Comparison of ENCODE assay signal across 11 cellular contexts in genomic region chr7:44727346-44728262, GRCh38. TPM values are rescaled to one million over a fixed set of nuclear protein-coding genes. Genes with fewer than 3 reads are reported as not detected.
DNase-seq lines count a peak whose midpoint lies in the region; ATAC-seq, FAIRE-seq and TF ChIP-seq lines count a peak whose summit lies in the region.
"Had no signal": no experiment of that assay in that cellular context is flagged by ENCODE, and none has a peak within 500 bp of the region (broad histone marks: within the 10 kb centered on the region; RNA-seq: fewer than 3 reads in every experiment).

No MANE protein-coding gene starts in this region.

- H3K4me3 ChIP-seq in K562: no peak overlapping the region
- no peak overlapping the region for H3K4me3 ChIP-seq in neural progenitor cell

- no peak for TF ChIP-seq RAD21 in K562 (CRISPR knock-in tag; conservative IDR thresholded peaks at IDR 0.05 in 1 of 2, IDR thresholded peaks at IDR 0.05 in 1 of 2)

- DNase-seq in AG08395 (ENCODE audit: low spot score): peak; percentile 61
- DNase-seq in HS-5 (ENCODE audit: low read depth): peak; percentile 89
- peak in 2 of 4 experiments; percentile 12 to 33 for DNase-seq in K562 (ENCODE audit: extremely low read depth in 1 of 4, low spot score in 3 of 4)
- DNase-seq in left lobe of liver (ENCODE audit: low spot score): no peak
- DNase-seq in stimulated activated effector memory CD8-positive, alpha-beta T cell treated with anti-CD3 and anti-CD28 coated beads, Interleukin-12 subunit alpha, Interleukin-12 subunit beta, amount 100 ng/mL, for 72 hours (ENCODE audit: low spot score in 2 of 2): no peak
- no peak for DNase-seq in activated effector memory CD4-positive, alpha-beta T cell treated with anti-CD3 and anti-CD28 coated beads, Interleukin-2, amount 50 U/mL, for 16 hours
- no peak for DNase-seq in neural progenitor cell (ENCODE audit: low spot score)
- DNase-seq: activated T-cell treated with anti-CD3 and anti-CD28 coated beads, Interleukin-2, amount 50 U/mL, for 4 hours; naive thymus-derived CD8-positive, alpha-beta T cell; NCI-H146 had no signal

- H3K27me3 Mint-ChIP-seq in neural progenitor cell (ENCODE audit: insufficient read depth, low read depth): peaks cover 7% of the 10 kb centered on the region

- H3F3A ChIP-seq in neural progenitor cell (ENCODE audit: low read depth): no peaks in the 10 kb centered on the region

- in situ Hi-C loops in K562 (cut with MboI): no loop called here

- H3K4me1 ChIP-seq in K562 (replicated peaks in 1 of 2; ENCODE audit: control insufficient read depth in 2 of 2, insufficient read depth in 2 of 2, low read length in 2 of 2) (peaks cover 0 to 15% of the 10 kb centered on the region in 2 experiments; a peak in 4 of 5 replicates), neural progenitor cell (no peaks in the 10 kb centered on the region)

- no peaks in the 10 kb centered on the region for H3K79me2 ChIP-seq in K562 (ENCODE audit: control insufficient read depth, insufficient read depth, low read length)
- no peaks in the 10 kb centered on the region for H3K79me2 ChIP-seq in neural progenitor cell (ENCODE audit: low read depth)

- no peak overlapping the region for H3K27ac Mint-ChIP-seq in stimulated activated effector memory CD8-positive, alpha-beta T cell treated with anti-CD3 and anti-CD28 coated beads, Interleukin-12 subunit alpha, Interleukin-12 subunit beta, amount 100 ng/mL, for 72 hours
- H3K27ac Mint-ChIP-seq in neural progenitor cell: no peak overlapping the region

- H3K27ac ChIP-seq in K562 (ENCODE audit: extremely low read depth, low read depth, low read length) (no peak overlapping the region), neural progenitor cell (no peak overlapping the region)

- peak; percentile 37 for FAIRE-seq in K562 (lab: Jason Lieb, UNC)

- no peaks in the 10 kb centered on the region for H3K9me3 Mint-ChIP-seq in stimulated activated effector memory CD8-positive, alpha-beta T cell treated with anti-CD3 and anti-CD28 coated beads, Interleukin-12 subunit alpha, Interleukin-12 subunit beta, amount 100 ng/mL, for 72 hours
- peaks cover 3% of the 10 kb centered on the region for H3K9me3 Mint-ChIP-seq in neural progenitor cell
- H3K9me3 Mint-ChIP-seq: activated T-cell treated with anti-CD3 and anti-CD28 coated beads, Interleukin-2, amount 50 U/mL, for 4 hours; naive thymus-derived CD8-positive, alpha-beta T cell had no signal

- TF ChIP-seq CTCF in K562 (IDR thresholded peaks at IDR 0.05 in 2 of 3, conservative IDR thresholded peaks at IDR 0.05 in 1 of 3; ENCODE audit: insufficient read depth in 2 of 3, low read depth in 1 of 3, low read length in 3 of 3): no peak
- TF ChIP-seq CTCF in neural progenitor cell (IDR thresholded peaks at IDR 0.05): no peak

- intact Hi-C loops in K562 (cut with micrococcal nuclease): no loop called here

- H3K4me1 Mint-ChIP-seq in stimulated activated effector memory CD8-positive, alpha-beta T cell treated with anti-CD3 and anti-CD28 coated beads, Interleukin-12 subunit alpha, Interleukin-12 subunit beta, amount 100 ng/mL, for 72 hours: no peaks in the 10 kb centered on the region
- H3K4me1 Mint-ChIP-seq in neural progenitor cell: no peaks in the 10 kb centered on the region

- H4K20me1 ChIP-seq in K562 (replicated peaks; ENCODE audit: control insufficient read depth, insufficient read depth, low read length) (no peaks in the 10 kb centered on the region), neural progenitor cell (ENCODE audit: low read depth) (no peaks in the 10 kb centered on the region)

- POLR2A ChIA-PET in K562 (lab: Yijun Ruan, JAX): no interaction called here

- no peak overlapping the region for H3K4me3 Mint-ChIP-seq in stimulated activated effector memory CD8-positive, alpha-beta T cell treated with anti-CD3 and anti-CD28 coated beads, Interleukin-12 subunit alpha, Interleukin-12 subunit beta, amount 100 ng/mL, for 72 hours
- H3K4me3 Mint-ChIP-seq in neural progenitor cell: no peak overlapping the region
- H3K4me3 Mint-ChIP-seq: activated T-cell treated with anti-CD3 and anti-CD28 coated beads, Interleukin-2, amount 50 U/mL, for 4 hours; naive thymus-derived CD8-positive, alpha-beta T cell had no signal

- no peaks in the 10 kb centered on the region for H3K9me3 ChIP-seq in K562 (replicated peaks; ENCODE audit: control insufficient read depth, insufficient read depth, low read depth, low read length)
- no peaks in the 10 kb centered on the region for H3K9me3 ChIP-seq in neural progenitor cell (ENCODE audit: low read depth)

- TF ChIP-seq POLR2A in K562 (conservative IDR thresholded peaks at IDR 0.05): no peak

- H3K27me3 ChIP-seq in K562 (ENCODE audit: control insufficient read depth in 2 of 2, insufficient read depth in 2 of 2, low read length in 2 of 2) (no peaks in the 10 kb centered on the region), neural progenitor cell (no peaks in the 10 kb centered on the region)

- CTCF ChIA-PET in K562 (lab: Yijun Ruan, JAX; ENCODE audit: low intra/inter-chr PET ratio): interaction anchor here (0.6 kb wide), 1 partner anchor 63 kb away, joined by 3 read pairs; no protein-coding TSS in a partner anchor

- WGBS in K562 (ENCODE audit: insufficient coverage, low coverage, missing lambda C conversion rate): 47% methylated on average over 5 of the region's 5 CpGs

- H3K9ac ChIP-seq in K562 (ENCODE audit: insufficient read depth in 1 of 2, low read depth in 2 of 2, low read length in 2 of 2) (peak overlapping the region in 1 of 2 experiments; percentile 1; a peak in 1 of 4 replicates), neural progenitor cell (no peak overlapping the region)

- H3K36me3 Mint-ChIP-seq in stimulated activated effector memory CD8-positive, alpha-beta T cell treated with anti-CD3 and anti-CD28 coated beads, Interleukin-12 subunit alpha, Interleukin-12 subunit beta, amount 100 ng/mL, for 72 hours: no peaks in the 10 kb centered on the region
- no peaks in the 10 kb centered on the region for H3K36me3 Mint-ChIP-seq in neural progenitor cell
- H3K36me3 Mint-ChIP-seq: naive thymus-derived CD8-positive, alpha-beta T cell had no signal

- BruUV-seq in K562 (replicated peaks; lab: Mats Ljungman, UMichigan): no TSS peak

- H3K4me2 ChIP-seq in K562 (ENCODE audit: insufficient read depth, low read length) (no peak overlapping the region), neural progenitor cell (no peak overlapping the region)

- no peak for TF ChIP-seq EP300 in K562 (IDR thresholded peaks at IDR 0.05; ENCODE audit: low read length)

- H2AFZ ChIP-seq in K562 (ENCODE audit: low read depth, low read length): peak overlapping the region; percentile 78
- no peak overlapping the region for H2AFZ ChIP-seq in neural progenitor cell (replicated peaks)

- H3K36me3 ChIP-seq in K562 (ENCODE audit: control insufficient read depth, insufficient read depth, low read length) (no peaks in the 10 kb centered on the region), neural progenitor cell (no peaks in the 10 kb centered on the region)

- ATAC-seq in K562 (peak; percentile 77), left lobe of liver (peak; percentile 57), HG03175 (IDR thresholded peaks at IDR 0.05; ENCODE audit: unreplicated experiment) (no peak)
- no peak for ATAC-seq in stimulated activated effector memory CD8-positive, alpha-beta T cell treated with anti-CD3 and anti-CD28 coated beads, Interleukin-12 subunit alpha, Interleukin-12 subunit beta, amount 100 ng/mL, for 72 hours
- ATAC-seq: activated T-cell treated with anti-CD3 and anti-CD28 coated beads, Interleukin-2, amount 50 U/mL, for 4 hours; naive thymus-derived CD8-positive, alpha-beta T cell had no signal

- H3K9me1 ChIP-seq in K562 (ENCODE audit: control insufficient read depth, insufficient read depth, low read length): no peaks in the 10 kb centered on the region

TF ChIP-seq in K562, 482 proteins besides CTCF, POLR2A, EP300 and RAD21 (continues in another document):
- no peak for TF ChIP-seq POLR2AphosphoS5 (IDR thresholded peaks at IDR 0.05; ENCODE audit: control insufficient read depth, insufficient read depth, low read depth, low read length)
- TF ChIP-seq SAP30 (IDR thresholded peaks at IDR 0.05; ENCODE audit: borderline replicate concordance, insufficient read depth, low read depth, low read length, poor library complexity, severe bottlenecking): no peak
- TF ChIP-seq BDP1 (IDR thresholded peaks at IDR 0.05; ENCODE audit: insufficient read depth, insufficient read length): no peak

RNA-seq across cellular contexts. Expression of gene ZMIZ2, which starts 21.0 kb away (rescaled TPM):
- total RNA-seq in K562 (2011; cell fraction: chromatin; rRNA removed; ENCODE audit: low replicate concordance): 88.7 and 221 TPM in 2 replicates
- total RNA-seq in K562 (2011; cell fraction: nucleolus; rRNA removed): 115 and 124 TPM in 2 replicates
- total RNA-seq in K562 (2011; cell fraction: nucleoplasm; rRNA removed): 100 and 113 TPM in 2 replicates
- total RNA-seq in K562 (2014; rRNA removed): 4.5 and 8.0 TPM in 2 replicates
- 2.6 and 4.3 TPM in 2 replicates for total RNA-seq in K562 (2014; rRNA removed; fragmentation: Illumina TruSeq; extraction: Trizol)
- 4.9 and 5.9 TPM in 2 replicates for total RNA-seq in K562 (2015; rRNA removed; fragmentation: Illumina TruSeq; extraction: Trizol)
- 34.7 and 40.3 TPM in 2 replicates for total RNA-seq in K562 (2021)
- 5.2 and 12.7 TPM in 2 replicates for polyA plus RNA-seq in K562 (2011; rRNA removed)
- polyA plus RNA-seq in K562 (2011; cell fraction: cytosol; rRNA removed): 3.5 and 5.4 TPM in 2 replicates
- polyA plus RNA-seq in K562 (2011; cell fraction: nucleus; rRNA removed): 93.5 and 148 TPM in 2 replicates
- 39.3 and 55.6 TPM in 2 replicates for polyA plus RNA-seq in K562 (2012)
- polyA plus RNA-seq in K562 (2014; fragmentation: Illumina TruSeq; extraction: Trizol): 15.5 and 22.3 TPM in 2 replicates
- polyA plus RNA-seq in K562 (2014; fragmentation: Nextera tagmentation; extraction: Ambion mirVana): under 1 TPM; 0.13 to 0.18 TPM
- 19.1 and 20.0 TPM in 2 replicates for polyA plus RNA-seq in K562 (2014; rRNA removed)
- polyA minus RNA-seq in K562 (2011; rRNA and poly(A)+ RNA removed): 7.6 and 8.2 TPM in 2 replicates
- 9.3 and 11.0 TPM in 2 replicates for polyA minus RNA-seq in K562 (2011; cell fraction: cytosol; rRNA and poly(A)+ RNA removed)
- polyA minus RNA-seq in K562 (2011; cell fraction: nucleus; rRNA and poly(A)+ RNA removed): 36.5 and 37.0 TPM in 2 replicates
- total RNA-seq in left lobe of liver: 37.5 TPM
- 7.6 and 19.5 TPM in 2 replicates for total RNA-seq in neural progenitor cell (ENCODE audit: low replicate concordance)

Comparison
In these comparisons a context has a peak if more than half of its experiments do, and no peak if none do; other contexts are left out.
1. DNase-seq: peak in AG08395 (single experiment) and HS-5 (single experiment); none in left lobe of liver (single experiment), stimulated activated effector memory CD8-positive, alpha-beta T cell treated with anti-CD3 and anti-CD28 coated beads, Interleukin-12 subunit alpha, Interleukin-12 subunit beta, amount 100 ng/mL, for 72 hours (0 of 2), activated effector memory CD4-positive, alpha-beta T cell treated with anti-CD3 and anti-CD28 coated beads, Interleukin-2, amount 50 U/mL, for 16 hours (single experiment) and neural progenitor cell (single experiment).
2. ATAC-seq: peak in K562 (single experiment) and left lobe of liver (single experiment); none in HG03175 (single experiment) and stimulated activated effector memory CD8-positive, alpha-beta T cell treated with anti-CD3 and anti-CD28 coated beads, Interleukin-12 subunit alpha, Interleukin-12 subunit beta, amount 100 ng/mL, for 72 hours (single experiment).